In genomic region chr1:45306319-45306718, GRCh38 we compare ENCODE assay signal across 10 cellular contexts. TPM values are rescaled to one million over a fixed set of nuclear protein-coding genes. Genes with fewer than 3 reads are reported as not detected.
DNase-seq lines count a peak whose midpoint lies in the region; ATAC-seq lines count a peak whose summit lies in the region.
"Had no signal": no experiment of that assay in that cellular context is flagged by ENCODE, and none has a peak within 500 bp of the region (broad histone marks: within the 10 kb centered on the region; RNA-seq: fewer than 3 reads in every experiment).

No MANE protein-coding gene starts in this region.

- H3K36me3 Mint-ChIP-seq in naive B cell = no peaks in the 10 kb centered on the region

- ATAC-seq in naive B cell (ENCODE audit: low read depth in 2 of 2) = no peak
- no peak for ATAC-seq in HG03175 (IDR thresholded peaks at IDR 0.05; ENCODE audit: unreplicated experiment)

- peak overlapping the region; percentile 3 to 98 (median 63) for H3K4me3 Mint-ChIP-seq in naive B cell

- H3K9me3 Mint-ChIP-seq in naive B cell = no peaks in the 10 kb centered on the region

- peak overlapping the region in 5 of 6 donors; percentile 82 to 94 (median 92) for H3K27ac Mint-ChIP-seq in naive B cell

- H3K27me3 Mint-ChIP-seq in naive B cell = no peaks in the 10 kb centered on the region

- DNase-seq in Daoy (ENCODE audit: low read depth) (peak; percentile 68), HCEC 1CT (peak; percentile 56), naive B cell (no peak), NCI-H2081 treated with DMSO at 0.1 percent for 48 hours (lab: John Stamatoyannopoulos, UW) (no peak), DMS79 treated with DMSO at 0.1 percent for 48 hours (lab: John Stamatoyannopoulos, UW) (no peak), cerebellum (ENCODE audit: low spot score) (no peak)
- DNase-seq in activated CD8-positive, alpha-beta memory T cell treated with anti-CD3 and anti-CD28 coated beads, Interleukin-2, amount 50 U/mL, for 48 hours = peak; percentile 72
- DNase-seq: DND-41 had no signal

- H3K4me1 Mint-ChIP-seq in naive B cell = peaks cover 18 to 43% (median 38%) of the 10 kb centered on the region in 3 donors

RNA-seq across cellular contexts. Expression of gene HPDL, which starts 20.4 kb away (rescaled TPM):
- total RNA-seq in Daoy (2014; rRNA removed; shearing (Covaris generic)) = not detected in 2 replicates
- under 1 TPM in 5 of 6 donors, not detected in 1; 0.31 to 0.86 (median 0.74) TPM for polyA plus RNA-seq in naive B cell (ENCODE audit: low read depth in 6 of 6)
- 1.3 TPM for total RNA-seq in cerebellum
- total RNA-seq: cardiac septum had no signal

RNA-seq across cellular contexts. Expression of gene TOE1, which starts 33.7 kb away (rescaled TPM):
- 42.1 and 42.8 TPM in 2 replicates for total RNA-seq in Daoy (2014; rRNA removed; shearing (Covaris generic))
- 10 to 100 TPM; 15.5 to 27.8 (median 20.3) TPM for polyA plus RNA-seq in naive B cell (ENCODE audit: low read depth in 6 of 6)
- 8.5 TPM for total RNA-seq in cerebellum

RNA-seq across cellular contexts. Expression of gene MUTYH, which starts 33.9 kb away (rescaled TPM):
- total RNA-seq in Daoy (2014; rRNA removed; shearing (Covaris generic)) = 24.1 and 28.0 TPM in 2 replicates
- polyA plus RNA-seq in naive B cell (ENCODE audit: low read depth in 6 of 6) = 10 to 100 TPM; 10.4 to 25.3 (median 18.7) TPM
- total RNA-seq in cerebellum = 18.4 TPM

Comparison
In these comparisons a context has a peak if more than half of its experiments do, and no peak if none do; other contexts are left out.
1. DNase-seq: peak in Daoy (single experiment), HCEC 1CT (single experiment) and activated CD8-positive, alpha-beta memory T cell treated with anti-CD3 and anti-CD28 coated beads, Interleukin-2, amount 50 U/mL, for 48 hours (single experiment); none in naive B cell (single experiment), NCI-H2081 treated with DMSO at 0.1 percent for 48 hours (single experiment), DMS79 treated with DMSO at 0.1 percent for 48 hours (single experiment) and cerebellum (single experiment).